18 cellular contexts compared by ENCODE assay signal in the genomic region with DNA sequence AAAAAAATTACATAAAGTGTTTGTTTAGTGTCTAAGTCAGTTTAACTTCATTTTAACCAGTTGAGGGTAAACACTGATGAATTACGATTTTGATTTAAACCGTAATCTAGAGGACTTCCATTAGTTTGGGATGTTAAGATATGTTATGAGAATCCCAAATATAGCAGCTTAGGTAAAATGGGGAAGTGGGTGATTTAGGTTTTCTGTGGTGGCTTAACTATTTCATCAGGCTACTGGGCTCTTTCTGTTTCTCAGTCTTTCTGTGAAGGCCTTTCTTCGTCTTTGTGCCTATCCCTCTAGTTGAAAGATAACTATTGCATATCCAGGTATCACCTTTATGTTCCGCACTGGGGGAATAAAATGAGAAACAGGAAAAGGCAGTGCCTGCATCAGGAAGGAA. TPM values are rescaled to one million over a fixed set of nuclear protein-coding genes. Genes with fewer than 3 reads are reported as not detected.
DNase-seq lines count a peak whose midpoint lies in the region; ATAC-seq and TF ChIP-seq lines count a peak whose summit lies in the region.
"Had no signal": no experiment of that assay in that cellular context is flagged by ENCODE, and none has a peak within 500 bp of the region (broad histone marks: within the 10 kb centered on the region; RNA-seq: fewer than 3 reads in every experiment).

No MANE protein-coding gene starts in this region.

- no peaks in the 10 kb centered on the region for H3K27me3 ChIP-seq in GM23338 (ENCODE audit: insufficient read depth)
- H3K27me3 ChIP-seq: BE2C had no signal

- no peak overlapping the region for H2AFZ ChIP-seq in GM23338
- H2AFZ ChIP-seq: PC-9 had no signal

- ATAC-seq in GM19395 (IDR thresholded peaks at IDR 0.05; ENCODE audit: unreplicated experiment) = peak; percentile 57
- ATAC-seq in GM23338 = no peak
- no peak for ATAC-seq in HG02798 (IDR thresholded peaks at IDR 0.05; ENCODE audit: poor library complexity, unreplicated experiment)
- ATAC-seq in HG03439 (IDR thresholded peaks at IDR 0.05; ENCODE audit: unreplicated experiment) = no peak
- ATAC-seq: CD8-positive, alpha-beta T cell had no signal

- H3K9me3 Mint-ChIP-seq in HFFc6 (no peaks in the 10 kb centered on the region), GM23338 (no peaks in the 10 kb centered on the region)
- H3K9me3 Mint-ChIP-seq: CD8-positive, alpha-beta T cell; IgD-negative memory B cell had no signal

- no peak overlapping the region for H3K4me3 ChIP-seq in GM23338
- H3K4me3 ChIP-seq: PC-9 had no signal

- no peaks in the 10 kb centered on the region for H3F3A ChIP-seq in GM23338 (replicated peaks; ENCODE audit: low read depth)

- no peaks in the 10 kb centered on the region for H3K27me3 Mint-ChIP-seq in HFFc6 (ENCODE audit: insufficient read depth)
- no peaks in the 10 kb centered on the region for H3K27me3 Mint-ChIP-seq in GM23338 (ENCODE audit: insufficient read depth, low read depth, poor library complexity)
- H3K27me3 Mint-ChIP-seq: IgD-negative memory B cell had no signal

- H3K79me2 ChIP-seq in GM23338 (replicated peaks; ENCODE audit: insufficient read depth) = peaks cover 12% of the 10 kb centered on the region; the same call in 1 of the 2 replicates

- no peaks in the 10 kb centered on the region for H3K9me2 ChIP-seq in GM23338 (ENCODE audit: insufficient read depth)

- H3K27ac Mint-ChIP-seq in HFFc6 = no peak overlapping the region
- no peak overlapping the region for H3K27ac Mint-ChIP-seq in GM23338
- H3K27ac Mint-ChIP-seq: CD8-positive, alpha-beta T cell; IgD-negative memory B cell had no signal

- DNase-seq in MV-4-11 (lab: John Stamatoyannopoulos, UW) (peak; percentile 79), SKM-1 (lab: John Stamatoyannopoulos, UW; ENCODE audit: unreplicated experiment) (peak; percentile 38), HFFc6 (no peak), GM23338 (ENCODE audit: low spot score) (no peak)
- DNase-seq: BE2C; CD8-positive, alpha-beta T cell; DND-41; GDM1; NCI-H2029; NCI-H2171 treated with DMSO at 0.1 percent for 48 hours; NCI-H510A; PC-9; SK-N-SH had no signal

- no peaks in the 10 kb centered on the region for H3K36me3 ChIP-seq in GM23338 (ENCODE audit: insufficient read depth)
- H3K36me3 ChIP-seq: BE2C had no signal

- H3K4me3 Mint-ChIP-seq in HFFc6 = no peak overlapping the region
- H3K4me3 Mint-ChIP-seq in GM23338 = no peak overlapping the region
- H3K4me3 Mint-ChIP-seq: CD8-positive, alpha-beta T cell; IgD-negative memory B cell had no signal

- H3K4me1 Mint-ChIP-seq in HFFc6 (ENCODE audit: low read depth) (peaks cover 11% of the 10 kb centered on the region), GM23338 (no peaks in the 10 kb centered on the region)
- H3K4me1 Mint-ChIP-seq: IgD-negative memory B cell had no signal

- H4K20me1 ChIP-seq in GM23338 (replicated peaks; ENCODE audit: insufficient read depth) = no peaks in the 10 kb centered on the region; the same call in 1 of the 2 replicates

- no peaks in the 10 kb centered on the region for H3K36me3 Mint-ChIP-seq in HFFc6 (ENCODE audit: low read depth)
- peaks cover 6% of the 10 kb centered on the region; the same call in 1 of the 3 replicates for H3K36me3 Mint-ChIP-seq in GM23338 (ENCODE audit: low read depth)
- H3K36me3 Mint-ChIP-seq: CD8-positive, alpha-beta T cell; IgD-negative memory B cell had no signal

- TF ChIP-seq CTCF in HFFc6 (IDR thresholded peaks at IDR 0.05) (no peak), GM23338 (conservative IDR thresholded peaks at IDR 0.05; ENCODE audit: low read depth in 2 of 2) (no peak)

- H3K4me2 ChIP-seq in GM23338 = no peak overlapping the region
- H3K4me2 ChIP-seq: PC-9, SK-N-SH had no signal

- no peak overlapping the region for H3K27ac ChIP-seq in GM23338 (ENCODE audit: low read depth)
- H3K27ac ChIP-seq: PC-9, VCaP had no signal

- H3K4me1 ChIP-seq in GM23338 (ENCODE audit: insufficient read depth) = no peaks in the 10 kb centered on the region
- H3K4me1 ChIP-seq: BE2C had no signal

TF ChIP-seq in GM23338, 12 proteins besides CTCF, POLR2A, EP300 and RAD21 (continues in another document):
- TF ChIP-seq JUNB (IDR thresholded peaks at IDR 0.05; ENCODE audit: unreplicated experiment) = no peak
- no peak for TF ChIP-seq POLR2AphosphoS5 (IDR thresholded peaks at IDR 0.05; ENCODE audit: low read depth)
- TF ChIP-seq, protein P1, sequence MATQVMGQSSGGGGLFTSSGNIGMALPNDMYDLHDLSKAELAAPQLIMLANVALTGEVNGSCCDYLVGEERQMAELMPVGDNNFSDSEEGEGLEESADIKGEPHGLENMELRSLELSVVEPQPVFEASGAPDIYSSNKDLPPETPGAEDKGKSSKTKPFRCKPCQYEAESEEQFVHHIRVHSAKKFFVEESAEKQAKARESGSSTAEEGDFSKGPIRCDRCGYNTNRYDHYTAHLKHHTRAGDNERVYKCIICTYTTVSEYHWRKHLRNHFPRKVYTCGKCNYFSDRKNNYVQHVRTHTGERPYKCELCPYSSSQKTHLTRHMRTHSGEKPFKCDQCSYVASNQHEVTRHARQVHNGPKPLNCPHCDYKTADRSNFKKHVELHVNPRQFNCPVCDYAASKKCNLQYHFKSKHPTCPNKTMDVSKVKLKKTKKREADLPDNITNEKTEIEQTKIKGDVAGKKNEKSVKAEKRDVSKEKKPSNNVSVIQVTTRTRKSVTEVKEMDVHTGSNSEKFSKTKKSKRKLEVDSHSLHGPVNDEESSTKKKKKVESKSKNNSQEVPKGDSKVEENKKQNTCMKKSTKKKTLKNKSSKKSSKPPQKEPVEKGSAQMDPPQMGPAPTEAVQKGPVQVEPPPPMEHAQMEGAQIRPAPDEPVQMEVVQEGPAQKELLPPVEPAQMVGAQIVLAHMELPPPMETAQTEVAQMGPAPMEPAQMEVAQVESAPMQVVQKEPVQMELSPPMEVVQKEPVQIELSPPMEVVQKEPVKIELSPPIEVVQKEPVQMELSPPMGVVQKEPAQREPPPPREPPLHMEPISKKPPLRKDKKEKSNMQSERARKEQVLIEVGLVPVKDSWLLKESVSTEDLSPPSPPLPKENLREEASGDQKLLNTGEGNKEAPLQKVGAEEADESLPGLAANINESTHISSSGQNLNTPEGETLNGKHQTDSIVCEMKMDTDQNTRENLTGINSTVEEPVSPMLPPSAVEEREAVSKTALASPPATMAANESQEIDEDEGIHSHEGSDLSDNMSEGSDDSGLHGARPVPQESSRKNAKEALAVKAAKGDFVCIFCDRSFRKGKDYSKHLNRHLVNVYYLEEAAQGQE (IDR thresholded peaks at IDR 0.05; ENCODE audit: unreplicated experiment) = no peak
- TF ChIP-seq NANOG (IDR thresholded peaks at IDR 0.05; ENCODE audit: borderline replicate concordance) = no peak

RNA-seq across cellular contexts. Expression of a gene that starts 27.9 kb away (rescaled TPM):
- 10 to 100 TPM; 27.8 to 70.7 (median 58.1) TPM for total RNA-seq in HFFc6 (2021; fragmentation: NEBNext Ultra II Directional; extraction: Animal tissue kit (Norgen Biotek cat#: 25700))
- total RNA-seq in GM23338 (2014; rRNA removed; shearing (Covaris generic)) = 16.5 and 22.4 TPM in 2 replicates
- polyA plus RNA-seq in GM23338 (2016; fragmentation: Nextera tagmentation; extraction: Ambion mirVana) = 303 and 340 TPM in 2 replicates

Comparison
In these comparisons a context has a peak if more than half of its experiments do, and no peak if none do; other contexts are left out.
1. DNase-seq: peak in MV-4-11 (single experiment) and SKM-1 (single experiment); none in HFFc6 (single experiment) and GM23338 (single experiment).